ENCODE assay signal across 8 cellular contexts in genomic region chr1:114756949-114757454, GRCh38. TPM values are rescaled to one million over a fixed set of nuclear protein-coding genes. Genes with fewer than 3 reads are reported as not detected.
DNase-seq lines count a peak whose midpoint lies in the region; ATAC-seq and TF ChIP-seq lines count a peak whose summit lies in the region.

No MANE protein-coding gene starts in this region.

- TF ChIP-seq CTCF in cardiac fibroblast (IDR thresholded peaks at IDR 0.05; ENCODE audit: low read depth, low read length) = no peak

- no peak for DNase-seq in activated naive CD4-positive, alpha-beta T cell treated with anti-CD3 and anti-CD28 coated beads, Interleukin-2, amount 10 ng/mL, durations not matched to agents 7 days and 5 days
- no peak for DNase-seq in activated naive CD4-positive, alpha-beta T cell treated with Interleukin-2 at 50 U/mL for 16 hours
- peak; percentile 30 to 51 for DNase-seq in NCI-H526 (lab: John Stamatoyannopoulos, UW)
- peak; percentile 58 to 78 for DNase-seq in cardiac fibroblast (ENCODE audit: low read depth in 2 of 2)
- DNase-seq in left lobe of liver (ENCODE audit: low spot score) = no peak
- DNase-seq in stromal cell of bone marrow (ENCODE audit: low read depth) = peak; percentile 25
- no peak for DNase-seq in KBM-7

- peaks cover 59% of the 10 kb centered on the region for H3K4me1 Mint-ChIP-seq in activated naive CD4-positive, alpha-beta T cell treated with anti-CD3 and anti-CD28 coated beads, Interleukin-2, amount 10 ng/mL, durations not matched to agents 7 days and 5 days

- in situ Hi-C loops in KBM-7 (cut with MboI; ENCODE audit: low pct_unique_long_range_greater_than_20kb, low sequenced_read_pairs) = no loop called here

- no peaks in the 10 kb centered on the region for H3K27me3 Mint-ChIP-seq in activated naive CD4-positive, alpha-beta T cell treated with anti-CD3 and anti-CD28 coated beads, Interleukin-2, amount 10 ng/mL, durations not matched to agents 7 days and 5 days

- H3K9me3 Mint-ChIP-seq in activated naive CD4-positive, alpha-beta T cell treated with anti-CD3 and anti-CD28 coated beads, Interleukin-2, amount 10 ng/mL, durations not matched to agents 7 days and 5 days = peaks cover 3% of the 10 kb centered on the region

- ATAC-seq in left lobe of liver = peak; percentile 32
- no peak for ATAC-seq in GM19023 (IDR thresholded peaks at IDR 0.05; ENCODE audit: unreplicated experiment)

- peak overlapping the region; percentile 99 to 100 for H3K4me3 ChIP-seq in cardiac fibroblast (replicated peaks in 1 of 2; ENCODE audit: low read depth in 2 of 2, low read length in 2 of 2)

- peak overlapping the region; percentile 100 for H3K27ac Mint-ChIP-seq in activated naive CD4-positive, alpha-beta T cell treated with anti-CD3 and anti-CD28 coated beads, Interleukin-2, amount 10 ng/mL, durations not matched to agents 7 days and 5 days

- peak overlapping the region; percentile 100 for H3K4me3 Mint-ChIP-seq in activated naive CD4-positive, alpha-beta T cell treated with anti-CD3 and anti-CD28 coated beads, Interleukin-2, amount 10 ng/mL, durations not matched to agents 7 days and 5 days

- CTCF ChIA-PET in activated naive CD4-positive, alpha-beta T cell treated with anti-CD3 and anti-CD28 coated beads, Interleukin-2, amount 10 ng/mL, durations not matched to agents 7 days and 5 days (lab: Charles Lee) = interaction anchor here (0.5 to 1.0 kb wide), 2 partner anchors 19 to 425 kb away, joined by 3 read pairs; no protein-coding TSS in a partner anchor

- peaks cover 29% of the 10 kb centered on the region for H3K36me3 Mint-ChIP-seq in activated naive CD4-positive, alpha-beta T cell treated with anti-CD3 and anti-CD28 coated beads, Interleukin-2, amount 10 ng/mL, durations not matched to agents 7 days and 5 days

RNA-seq across cellular contexts. Expression of gene CSDE1, which starts 0.8 kb away (rescaled TPM):
- 218 TPM for total RNA-seq in left lobe of liver

RNA-seq across cellular contexts. Expression of gene SIKE1, which starts 23.5 kb away (rescaled TPM):
- total RNA-seq in left lobe of liver = 24.3 TPM

RNA-seq across cellular contexts. Expression of gene NRAS, which starts 40.4 kb away (rescaled TPM):
- 8.3 TPM for total RNA-seq in left lobe of liver

Comparison
In these comparisons a context has a peak if more than half of its experiments do, and no peak if none do; other contexts are left out.
1. DNase-seq: peak in NCI-H526 (2 of 2), cardiac fibroblast (2 of 2) and stromal cell of bone marrow (single experiment); none in activated naive CD4-positive, alpha-beta T cell treated with anti-CD3 and anti-CD28 coated beads, Interleukin-2, amount 10 ng/mL, durations not matched to agents 7 days and 5 days (single experiment), activated naive CD4-positive, alpha-beta T cell treated with Interleukin-2 at 50 U/mL for 16 hours (single experiment), left lobe of liver (single experiment) and KBM-7 (single experiment).